ENCODE assay signal across 16 cellular contexts in the genomic region with DNA sequence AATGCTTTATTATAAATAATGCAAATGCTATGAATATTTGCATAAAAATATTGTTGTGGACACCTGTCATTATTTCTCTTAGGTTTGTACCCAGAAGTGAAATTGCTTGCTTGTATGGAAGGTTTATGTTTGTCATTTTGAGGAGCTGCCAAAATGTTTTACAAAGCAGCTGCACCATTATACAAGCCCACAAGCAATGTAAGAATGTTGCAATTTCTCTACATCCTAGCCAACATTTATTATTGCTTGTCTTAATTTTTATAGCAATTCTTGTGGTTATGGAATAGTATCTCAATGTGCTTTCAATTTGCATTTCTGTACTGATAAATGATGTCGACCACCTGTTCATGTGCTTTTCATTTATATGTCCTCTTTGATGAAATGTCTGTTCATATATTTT.
"Had no signal": no experiment of that assay in that cellular context is flagged by ENCODE, and none has a peak within 500 bp of the region (broad histone marks: within the 10 kb centered on the region; RNA-seq: fewer than 3 reads in every experiment).

No MANE protein-coding gene starts in this region.

- H3K27ac ChIP-seq: body of pancreas, sigmoid colon, spleen, thoracic aorta, upper lobe of right lung had no signal

- H3K9me3 Mint-ChIP-seq: activated naive CD8-positive, alpha-beta T cell treated with anti-CD3 and anti-CD28 coated beads for 36 hours; activated T-helper 1 cell treated with anti-CD3 and anti-CD28 coated beads, Interleukin-12 subunit alpha, Interleukin-12 subunit beta, Interleukin-2, Interleukin-4 antibody, amounts not matched to agents 30 ng/mL and 10 ng/mL and 1 ng/mL, durations not matched to agents 14 hours and 24 hours and 36 hours; effector memory CD8-positive, alpha-beta T cell; stimulated activated memory B cell treated with anti-CD40 and anti-IgM and Interleukin-4, amounts not matched to agents 10 μg/mL and 1 μg/mL and 100 μg/mL, for 72 hours had no signal

- H3K27me3 Mint-ChIP-seq: activated naive CD8-positive, alpha-beta T cell treated with anti-CD3 and anti-CD28 coated beads for 36 hours; effector memory CD8-positive, alpha-beta T cell; stimulated activated memory B cell treated with anti-CD40 and anti-IgM and Interleukin-4, amounts not matched to agents 10 μg/mL and 1 μg/mL and 100 μg/mL, for 72 hours had no signal

- H3K4me1 Mint-ChIP-seq: activated naive CD8-positive, alpha-beta T cell treated with anti-CD3 and anti-CD28 coated beads for 36 hours; stimulated activated memory B cell treated with anti-CD40 and anti-IgM and Interleukin-4, amounts not matched to agents 10 μg/mL and 1 μg/mL and 100 μg/mL, for 72 hours had no signal

- H3K36me3 Mint-ChIP-seq: activated naive CD8-positive, alpha-beta T cell treated with anti-CD3 and anti-CD28 coated beads for 36 hours; stimulated activated memory B cell treated with anti-CD40 and anti-IgM and Interleukin-4, amounts not matched to agents 10 μg/mL and 1 μg/mL and 100 μg/mL, for 72 hours had no signal

- H3K4me3 ChIP-seq: body of pancreas, sigmoid colon, spleen, thoracic aorta, upper lobe of right lung had no signal

- H3K27me3 ChIP-seq: body of pancreas, sigmoid colon, spleen, upper lobe of right lung had no signal

- H3K9me3 ChIP-seq: body of pancreas, sigmoid colon, thoracic aorta, upper lobe of right lung had no signal

- H3K4me3 Mint-ChIP-seq: activated naive CD8-positive, alpha-beta T cell treated with anti-CD3 and anti-CD28 coated beads for 36 hours; activated T-helper 1 cell treated with anti-CD3 and anti-CD28 coated beads, Interleukin-12 subunit alpha, Interleukin-12 subunit beta, Interleukin-2, Interleukin-4 antibody, amounts not matched to agents 30 ng/mL and 10 ng/mL and 1 ng/mL, durations not matched to agents 14 hours and 24 hours and 36 hours; effector memory CD8-positive, alpha-beta T cell; stimulated activated memory B cell treated with anti-CD40 and anti-IgM and Interleukin-4, amounts not matched to agents 10 μg/mL and 1 μg/mL and 100 μg/mL, for 72 hours had no signal

- H3K36me3 ChIP-seq: sigmoid colon, spleen, thoracic aorta, upper lobe of right lung had no signal

- ATAC-seq: body of pancreas; effector memory CD8-positive, alpha-beta T cell; left ventricle myocardium superior; stimulated activated memory B cell treated with anti-CD40 and anti-IgM and Interleukin-4, amounts not matched to agents 10 μg/mL and 1 μg/mL and 100 μg/mL, for 72 hours; upper lobe of right lung had no signal

- H3K27ac Mint-ChIP-seq: activated naive CD8-positive, alpha-beta T cell treated with anti-CD3 and anti-CD28 coated beads for 36 hours; activated T-helper 1 cell treated with anti-CD3 and anti-CD28 coated beads, Interleukin-12 subunit alpha, Interleukin-12 subunit beta, Interleukin-2, Interleukin-4 antibody, amounts not matched to agents 30 ng/mL and 10 ng/mL and 1 ng/mL, durations not matched to agents 14 hours and 24 hours and 36 hours; effector memory CD8-positive, alpha-beta T cell; stimulated activated memory B cell treated with anti-CD40 and anti-IgM and Interleukin-4, amounts not matched to agents 10 μg/mL and 1 μg/mL and 100 μg/mL, for 72 hours had no signal

- H3K4me1 ChIP-seq: body of pancreas, sigmoid colon, spleen, upper lobe of right lung had no signal

- DNase-seq: activated CD4-positive, alpha-beta T cell treated with anti-CD3 and anti-CD28 coated beads, Interleukin-2, amount 50 U/mL, for 4 hours; activated naive CD4-positive, alpha-beta T cell; activated naive CD8-positive, alpha-beta T cell treated with anti-CD3 and anti-CD28 coated beads for 36 hours; amygdala; body of pancreas; caudate nucleus; effector memory CD8-positive, alpha-beta T cell; left ventricle myocardium superior; occipital lobe; sigmoid colon; spleen; stimulated activated CD4-positive, alpha-beta T cell treated with anti-CD3 and anti-CD28 coated beads, Interleukin-4, amount 100 ng/mL, for 4 hours; upper lobe of right lung had no signal
